In genomic region chr2:84473181-84473580, GRCh38 we compare ENCODE assay signal across 8 cellular contexts. TPM values are rescaled to one million over a fixed set of nuclear protein-coding genes. Genes with fewer than 3 reads are reported as not detected.
DNase-seq lines count a peak whose midpoint lies in the region; FAIRE-seq and TF ChIP-seq lines count a peak whose summit lies in the region.
"Not testable (repeated sequence)": the region's sequence is repeated elsewhere in the genome, so short reads cannot be mapped to it uniquely, and the experiment has no call there.
"Had no signal": no experiment of that assay in that cellular context is flagged by ENCODE, and none has a peak within 500 bp of the region (broad histone marks: within the 10 kb centered on the region; RNA-seq: fewer than 3 reads in every experiment).

No MANE protein-coding gene starts in this region.

- H3K9me3 ChIP-seq in SK-N-MC (ENCODE audit: low read depth, low read length); hepatocyte (ENCODE audit: low read depth); parathyroid adenoma (ENCODE audit: control insufficient read depth, low read length); thyroid gland: not testable (repeated sequence)
- H3K9me3 ChIP-seq in WERI-Rb-1 (ENCODE audit: severe bottlenecking): peaks cover 36% of the 10 kb centered on the region

- H3K36me3 ChIP-seq in SK-N-MC (ENCODE audit: insufficient read depth, low read length); WERI-Rb-1; hepatocyte (replicated peaks; ENCODE audit: insufficient read depth, low read depth); parathyroid adenoma (ENCODE audit: control insufficient read depth, insufficient read depth, low read length); thyroid gland: not testable (repeated sequence)

- H3K27ac ChIP-seq in SK-N-MC (peak overlapping the region; percentile 46; the same call in 1 of the 2 replicates), WERI-Rb-1 (peak overlapping the region; percentile 45; the same call in 1 of the 2 replicates), hepatocyte (peak overlapping the region; percentile 19), parathyroid adenoma (peak overlapping the region; percentile 89), thyroid gland (peak overlapping the region; percentile 50 to 73 (median 63))

- peak; percentile 42 for FAIRE-seq in GM18507 (lab: Jason Lieb, UNC)

- not testable (repeated sequence) for H3K4me3 ChIP-seq in SK-N-MC; WERI-Rb-1 (ENCODE audit: low read depth, low read length); hepatocyte; thyroid gland (replicated peaks in 1 of 3)
- H3K4me3 ChIP-seq in parathyroid adenoma (ENCODE audit: low read depth, low read length): peak overlapping the region; percentile 32

- WGBS in hepatocyte (ENCODE audit: low lambda C conversion rate, missing lambda C conversion rate): 86% methylated on average over 4 of the region's 4 CpGs
- 37 to 66% methylated on average over 4 of the region's 4 CpGs for WGBS in thyroid gland, 2 donors

- intact Hi-C loops in thyroid gland (cut with DNase I): not testable (repeated sequence)

- H4K20me1 ChIP-seq in hepatocyte (ENCODE audit: insufficient read depth, poor library complexity, severe bottlenecking): not testable (repeated sequence)

- not testable (repeated sequence) for DNase-seq in GM18507 (ENCODE audit: extremely low spot score, insufficient read length, low read depth); SK-N-MC (ENCODE audit: low read depth, low spot score); hepatocyte (ENCODE audit: low spot score); thyroid gland
- peak; percentile 86 for DNase-seq in NCI-H82 (lab: John Stamatoyannopoulos, UW)
- DNase-seq in WERI-Rb-1: peak; percentile 32

- H3K4me1 ChIP-seq in hepatocyte (ENCODE audit: insufficient read depth): not testable (repeated sequence)
- H3K4me1 ChIP-seq in parathyroid adenoma (peaks cover 42% of the 10 kb centered on the region), thyroid gland (peaks cover 24 to 31% of the 10 kb centered on the region in 2 donors)

- TF ChIP-seq POLR2A in thyroid gland (IDR thresholded peaks at IDR 0.05): not testable (repeated sequence)

- H3K79me2 ChIP-seq in hepatocyte, parathyroid adenoma: not testable (repeated sequence)

- H3K4me2 ChIP-seq in hepatocyte (peak overlapping the region; percentile 52), parathyroid adenoma (ENCODE audit: low read length) (peak overlapping the region; percentile 62)

- not testable (repeated sequence) for H3K9me2 ChIP-seq in hepatocyte (replicated peaks; ENCODE audit: insufficient read depth)

- H2AFZ ChIP-seq in hepatocyte: not testable (repeated sequence)
- H2AFZ ChIP-seq in parathyroid adenoma: peak overlapping the region; percentile 36

- not testable (repeated sequence) for H3K9ac ChIP-seq in SK-N-MC (ENCODE audit: insufficient read length); parathyroid adenoma

- TF ChIP-seq CTCF in WERI-Rb-1 (IDR thresholded peaks at IDR 0.05; ENCODE audit: low read depth, low read length); hepatocyte (IDR thresholded peaks at IDR 0.05; ENCODE audit: poor library complexity); parathyroid adenoma (IDR thresholded peaks at IDR 0.05); thyroid gland (IDR thresholded peaks at IDR 0.05): not testable (repeated sequence)

- H3K27me3 ChIP-seq in WERI-Rb-1 (ENCODE audit: insufficient read depth, low read depth, severe bottlenecking); hepatocyte; parathyroid adenoma (ENCODE audit: control insufficient read depth, insufficient read depth, low read length); thyroid gland: not testable (repeated sequence)

RNA-seq across cellular contexts. Expression of gene SUCLG1, which starts 14.1 kb away (rescaled TPM):
- total RNA-seq in hepatocyte (168 and 190 TPM in 2 replicates), thyroid gland (100 to 1,000 TPM; 109 to 169 (median 139) TPM)
- 145 and 164 TPM in 2 replicates for polyA plus RNA-seq in hepatocyte

RNA-seq across cellular contexts. Expression of gene DNAH6, which starts 43.1 kb away (rescaled TPM):
- total RNA-seq in hepatocyte (0.60 and 1.2 TPM in 2 replicates), thyroid gland (1 to 10 TPM; 3.2 to 9.3 (median 6.3) TPM)
- 0.16 and 1.0 TPM in 2 replicates for polyA plus RNA-seq in hepatocyte
- polyA plus RNA-seq: GM23248 had no signal

Comparison
In these comparisons a context has a peak if more than half of its experiments do, and no peak if none do; other contexts are left out.
1. H3K27ac ChIP-seq: peak in every context shown above with its lines; median percentile 89 in parathyroid adenoma; 63 in thyroid gland; 46 in SK-N-MC; 45 in WERI-Rb-1; 19 in hepatocyte.